Comparison of ENCODE assay signal across 17 cellular contexts in genomic region chr3:141514382-141514781, GRCh38.
"Had no signal": no experiment of that assay in that cellular context is flagged by ENCODE, and none has a peak within 500 bp of the region (broad histone marks: within the 10 kb centered on the region; RNA-seq: fewer than 3 reads in every experiment).

No MANE protein-coding gene starts in this region.

- H3K4me3 ChIP-seq: colonic mucosa, lung, SJSA1, thyroid gland had no signal

- DNase-seq: activated CD4-positive, alpha-beta T cell treated with anti-CD3 and anti-CD28 coated beads for 1 hour; activated CD8-positive, alpha-beta memory T cell treated with anti-CD3 and anti-CD28 coated beads for 24 hours; activated CD8-positive, alpha-beta memory T cell treated with anti-CD3 and anti-CD28 coated beads, Interleukin-2, amount 50 U/mL, for 48 hours; activated naive CD8-positive, alpha-beta T cell treated with anti-CD3 and anti-CD28 coated beads, Interleukin-2, amount 10 ng/mL, durations not matched to agents 7 days and 5 days; colonic mucosa; foreskin keratinocyte; hypothalamus; stimulated activated naive CD4-positive, alpha-beta T cell; thyroid gland; WERI-Rb-1 had no signal

- H3K9me3 ChIP-seq: colonic mucosa, SJSA1, thyroid gland had no signal

- H3K27me3 Mint-ChIP-seq: activated naive CD8-positive, alpha-beta T cell treated with anti-CD3 and anti-CD28 coated beads, Interleukin-2, amount 10 ng/mL, durations not matched to agents 7 days and 5 days; brain had no signal

- H3K27ac Mint-ChIP-seq: brain, mesothelial cell of epicardium, progenitor cell of endocrine pancreas had no signal

- H3K4me1 Mint-ChIP-seq: brain, mesothelial cell of epicardium, neural crest cell had no signal

- H3K4me3 Mint-ChIP-seq: activated naive CD8-positive, alpha-beta T cell treated with anti-CD3 and anti-CD28 coated beads, Interleukin-2, amount 10 ng/mL, durations not matched to agents 7 days and 5 days; brain; mesothelial cell of epicardium; neural crest cell had no signal

- H3K9me3 Mint-ChIP-seq: brain had no signal

- H3K27ac ChIP-seq: colonic mucosa, foreskin keratinocyte, SJSA1, thyroid gland, WERI-Rb-1 had no signal

- FAIRE-seq: keratinocyte had no signal

- ATAC-seq: foreskin keratinocyte had no signal

- H3K4me1 ChIP-seq: colonic mucosa, foreskin keratinocyte, thyroid gland had no signal
